Comparison of ENCODE assay signal across 11 cellular contexts in genomic region chr4:159185593-159186023, GRCh38.
DNase-seq lines count a peak whose midpoint lies in the region; ATAC-seq and TF ChIP-seq lines count a peak whose summit lies in the region.
"Had no signal": no experiment of that assay in that cellular context is flagged by ENCODE, and none has a peak within 500 bp of the region (broad histone marks: within the 10 kb centered on the region; RNA-seq: fewer than 3 reads in every experiment).

No MANE protein-coding gene starts in this region.

- no peak for TF ChIP-seq CTCF in HFFc6 (IDR thresholded peaks at IDR 0.05)

- no peaks in the 10 kb centered on the region for H3K36me3 Mint-ChIP-seq in HFFc6 (ENCODE audit: low read depth)
- H3K36me3 Mint-ChIP-seq: CD4-positive, CD25-positive, alpha-beta regulatory T cell had no signal

- H3K9me3 Mint-ChIP-seq in HFFc6 = no peaks in the 10 kb centered on the region
- H3K9me3 Mint-ChIP-seq: CD4-positive, CD25-positive, alpha-beta regulatory T cell had no signal

- ATAC-seq in GM18870 (IDR thresholded peaks at IDR 0.05; ENCODE audit: unreplicated experiment) (peak; percentile 80), HG03460 (IDR thresholded peaks at IDR 0.05; ENCODE audit: unreplicated experiment) (no peak)

- 0 out of 2 replicates have a peak overlapping the region, but pooled peaks have one; percentile 1 for H3K4me3 Mint-ChIP-seq in HFFc6
- H3K4me3 Mint-ChIP-seq: activated CD4-positive, alpha-beta T cell treated with anti-CD3 and anti-CD28 coated beads, Interleukin-2, amount 10 ng/mL, durations not matched to agents 7 days and 5 days; CD4-positive, CD25-positive, alpha-beta regulatory T cell had no signal

- no peaks in the 10 kb centered on the region; the same call in 1 of the 2 replicates for H3K27me3 Mint-ChIP-seq in HFFc6 (ENCODE audit: insufficient read depth)
- H3K27me3 Mint-ChIP-seq: activated CD4-positive, alpha-beta T cell treated with anti-CD3 and anti-CD28 coated beads, Interleukin-2, amount 10 ng/mL, durations not matched to agents 7 days and 5 days; CD4-positive, CD25-positive, alpha-beta regulatory T cell had no signal

- peak overlapping the region; percentile 7; the same call in 1 of the 2 replicates for H3K27ac Mint-ChIP-seq in HFFc6
- H3K27ac Mint-ChIP-seq: activated CD4-positive, alpha-beta T cell treated with anti-CD3 and anti-CD28 coated beads, Interleukin-2, amount 10 ng/mL, durations not matched to agents 7 days and 5 days; CD4-positive, CD25-positive, alpha-beta regulatory T cell had no signal

- no peak for DNase-seq in HFFc6
- peak; percentile 24 for DNase-seq in LHCN-M2 (ENCODE audit: low read depth)
- DNase-seq in renal cortical epithelial cell (ENCODE audit: low read depth) = peak; percentile 14
- DNase-seq in EL = no peak
- no peak for DNase-seq in stimulated activated naive CD4-positive, alpha-beta T cell treated with Interleukin-2 at 50 U/mL for 16 hours (lab: John Stamatoyannopoulos, UW)
- DNase-seq: activated CD4-positive, alpha-beta T cell treated with anti-CD3 and anti-CD28 coated beads, Interleukin-2, amount 10 ng/mL, durations not matched to agents 7 days and 5 days; activated gamma-delta T cell; CD4-positive, CD25-positive, alpha-beta regulatory T cell; NCI-H524 had no signal

- peaks cover 10% of the 10 kb centered on the region for H3K4me1 Mint-ChIP-seq in HFFc6 (ENCODE audit: low read depth)

Comparison
In these comparisons a context has a peak if more than half of its experiments do, and no peak if none do; other contexts are left out.
1. DNase-seq: peak in LHCN-M2 (single experiment) and renal cortical epithelial cell (single experiment); none in HFFc6 (single experiment), EL (single experiment) and stimulated activated naive CD4-positive, alpha-beta T cell treated with Interleukin-2 at 50 U/mL for 16 hours (single experiment).